In the genomic region with DNA sequence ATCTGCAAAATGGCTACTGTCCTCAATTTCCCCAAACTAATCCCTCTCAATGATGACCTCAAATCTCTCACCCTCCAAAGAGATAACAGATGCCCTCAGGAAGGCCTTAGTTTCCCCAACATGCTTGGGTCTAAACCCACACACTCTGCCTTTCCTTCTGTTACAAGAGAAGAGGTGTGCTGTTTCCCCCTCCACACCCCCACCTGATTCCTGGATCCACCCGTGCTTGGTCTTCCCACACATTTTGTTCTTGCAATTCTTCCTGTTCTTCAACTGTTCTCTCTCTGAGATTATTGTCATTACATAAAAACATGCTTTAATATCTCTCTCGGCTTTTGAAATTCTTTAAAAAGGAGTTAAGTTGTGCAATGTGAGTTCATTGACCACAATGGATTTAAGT, we compare ENCODE assay signal across 13 cellular contexts. TPM values are rescaled to one million over a fixed set of nuclear protein-coding genes. Genes with fewer than 3 reads are reported as not detected.
A peak's percentile ranks its signal among the peaks of the same experiment; 100 is the strongest.
DNase-seq lines count a peak whose midpoint lies in the region; ATAC-seq and TF ChIP-seq lines count a peak whose summit lies in the region.
"Had no signal": no experiment of that assay in that cellular context is flagged by ENCODE, and none has a peak within 500 bp of the region (broad histone marks: within the 10 kb centered on the region; RNA-seq: fewer than 3 reads in every experiment).

No MANE protein-coding gene starts in this region.

- H3K79me1 ChIP-seq in H9 (ENCODE audit: insufficient read depth, low read depth, low read length, poor library complexity, severe bottlenecking), result no peaks in the 10 kb centered on the region

- H2BK12ac ChIP-seq in H9 (ENCODE audit: insufficient read length, low read depth, low read length), result no peak overlapping the region

- no peaks in the 10 kb centered on the region for H3K36me3 ChIP-seq in CD4-positive, CD25-positive, alpha-beta regulatory T cell (ENCODE audit: control insufficient read depth, insufficient read depth, low read length)

- H3K36me3 Mint-ChIP-seq in CD4-positive, CD25-positive, alpha-beta regulatory T cell, result peaks cover 3% of the 10 kb centered on the region
- H3K36me3 Mint-ChIP-seq in H9 (ENCODE audit: insufficient read depth in 1 of 3, low read depth in 3 of 3), result no peaks in the 10 kb centered on the region; a peak in 1 of 7 replicates
- H3K36me3 Mint-ChIP-seq in activated CD8-positive, alpha-beta T cell treated with anti-CD3 and anti-CD28 coated beads, Interleukin-2, amount 10 ng/mL, durations not matched to agents 7 days and 5 days (ENCODE audit: low read depth), result peaks cover 18% of the 10 kb centered on the region
- no peaks in the 10 kb centered on the region for H3K36me3 Mint-ChIP-seq in natural killer cell treated with Interleukin-12 subunit alpha and Interleukin-12 subunit beta and Interleukin-15 and Interleukin-18, amount 100 ng/mL, for 72 hours

- no CpG with 5 or more reads among the region's 2 CpGs for WGBS in H9 (ENCODE audit: extremely low coverage, insufficient read length, low lambda C conversion rate)

- H3K4me3 ChIP-seq in CD4-positive, CD25-positive, alpha-beta regulatory T cell (ENCODE audit: low read depth, low read length), result no peak overlapping the region

- no peak overlapping the region for H2BK15ac ChIP-seq in H9 (ENCODE audit: low read depth, low read length)

- no peak overlapping the region for H3K4ac ChIP-seq in H9 (ENCODE audit: low read depth, low read length)

- H3K4me2 ChIP-seq in H9 (ENCODE audit: insufficient read depth, insufficient read length, low read length), result no peak overlapping the region

- DNase-seq in CD4-positive, CD25-positive, alpha-beta regulatory T cell, result no peak
- DNase-seq in H9 (no peak), KBM-7 (no peak), medulla oblongata (ENCODE audit: extremely low spot score) (no peak), Ammon's horn (ENCODE audit: low spot score) (no peak), GM10248 (ENCODE audit: extremely low spot score) (no peak)
- DNase-seq in activated CD8-positive, alpha-beta T cell treated with anti-CD3 and anti-CD28 coated beads, Interleukin-2, amount 10 ng/mL, durations not matched to agents 7 days and 5 days, result no peak
- no peak for DNase-seq in natural killer cell treated with Interleukin-12 subunit alpha and Interleukin-12 subunit beta and Interleukin-15 and Interleukin-18, amount 100 ng/mL, for 72 hours (ENCODE audit: low spot score)
- DNase-seq: activated CD4-positive, CD25-positive, alpha-beta regulatory T cell treated with anti-CD3 and anti-CD28 coated beads, Interleukin-2, amount 50 U/mL, for 72 hours; DMS53; left ventricle myocardium inferior; NCI-H345; stimulated activated CD4-positive, alpha-beta T cell treated with anti-CD3 and anti-CD28 coated beads, Interleukin-2, amount 100 ng/mL, for 48 hours had no signal

- H3K4me1 ChIP-seq in CD4-positive, CD25-positive, alpha-beta regulatory T cell (ENCODE audit: control insufficient read depth, insufficient read depth, low read length, poor library complexity, severe bottlenecking), result peaks cover 6% of the 10 kb centered on the region
- H3K4me1 ChIP-seq in H9 (ENCODE audit: insufficient read depth, low read length), result peaks cover 4% of the 10 kb centered on the region; the same call in 1 of the 2 replicates

- ATAC-seq in CD4-positive, CD25-positive, alpha-beta regulatory T cell (ENCODE audit: low read depth in 2 of 2), result no peak
- ATAC-seq in activated CD8-positive, alpha-beta T cell treated with anti-CD3 and anti-CD28 coated beads, Interleukin-2, amount 10 ng/mL, durations not matched to agents 7 days and 5 days, result no peak
- no peak for ATAC-seq in natural killer cell treated with Interleukin-12 subunit alpha and Interleukin-12 subunit beta and Interleukin-15 and Interleukin-18, amount 100 ng/mL, for 72 hours

- no peak overlapping the region for H3K18ac ChIP-seq in H9 (ENCODE audit: insufficient read length, low read depth, low read length)

- no peaks in the 10 kb centered on the region for H3K79me2 ChIP-seq in H9 (ENCODE audit: insufficient read depth, low read length)

- H3K27ac ChIP-seq in CD4-positive, CD25-positive, alpha-beta regulatory T cell (ENCODE audit: insufficient read depth, low read length, poor library complexity, severe bottlenecking), result no peak overlapping the region
- no peak overlapping the region for H3K27ac ChIP-seq in H9 (ENCODE audit: insufficient read length, low read depth, low read length)

- no peak for TF ChIP-seq CTCF in H9 (conservative IDR thresholded peaks at IDR 0.05)
- no peak for TF ChIP-seq CTCF in GM10248 (IDR thresholded peaks at IDR 0.05; ENCODE audit: control extremely low read depth, extremely low read depth, low read depth, missing control alignments)

- H4K5ac ChIP-seq in H9 (ENCODE audit: insufficient read length, low read depth, low read length), result no peak overlapping the region

- no peaks in the 10 kb centered on the region for H3K23me2 ChIP-seq in H9 (ENCODE audit: insufficient read length, low read depth, low read length, poor library complexity, severe bottlenecking)

- H2AFZ ChIP-seq in H9 (ENCODE audit: low read length), result no peak overlapping the region

- no peak overlapping the region for H3K14ac ChIP-seq in H9 (ENCODE audit: insufficient read depth, low read length)

- no peak overlapping the region for H3K23ac ChIP-seq in H9 (ENCODE audit: insufficient read length, low read depth, low read length)

- in situ Hi-C loops in KBM-7 (cut with MboI; ENCODE audit: low pct_unique_long_range_greater_than_20kb, low sequenced_read_pairs), result no loop called here

- H3T11ph ChIP-seq in H9 (ENCODE audit: low read length), result no peak overlapping the region

- H4K8ac ChIP-seq in H9 (replicated peaks; ENCODE audit: insufficient read length, low read depth, low read length), result no peak overlapping the region

- H3K4me1 Mint-ChIP-seq in CD4-positive, CD25-positive, alpha-beta regulatory T cell, result peaks cover 7 to 31% (median 24%) of the 10 kb centered on the region in 4 donors
- H3K4me1 Mint-ChIP-seq in H9, result peaks cover 20 to 22% of the 10 kb centered on the region in 2 experiments
- H3K4me1 Mint-ChIP-seq in activated CD8-positive, alpha-beta T cell treated with anti-CD3 and anti-CD28 coated beads, Interleukin-2, amount 10 ng/mL, durations not matched to agents 7 days and 5 days (ENCODE audit: low read depth), result peaks cover 46% of the 10 kb centered on the region
- H3K4me1 Mint-ChIP-seq in natural killer cell treated with Interleukin-12 subunit alpha and Interleukin-12 subunit beta and Interleukin-15 and Interleukin-18, amount 100 ng/mL, for 72 hours (ENCODE audit: low read depth in 2 of 2), result peaks cover 18 to 20% of the 10 kb centered on the region in 2 donors

- no peaks in the 10 kb centered on the region for H3K9me3 ChIP-seq in CD4-positive, CD25-positive, alpha-beta regulatory T cell (ENCODE audit: control insufficient read depth in 2 of 2, low read length in 2 of 2)
- no peaks in the 10 kb centered on the region for H3K9me3 ChIP-seq in H9 (ENCODE audit: control insufficient read depth, low read depth, low read length)
- H3K9me3 ChIP-seq: left ventricle myocardium inferior had no signal

- no peak overlapping the region for H3K56ac ChIP-seq in H9 (ENCODE audit: insufficient read length, low read depth, low read length)

- H3K9me3 Mint-ChIP-seq in CD4-positive, CD25-positive, alpha-beta regulatory T cell, result no peaks in the 10 kb centered on the region
- H3K9me3 Mint-ChIP-seq in H9, result peaks cover 0 to 3% of the 10 kb centered on the region in 2 experiments; a peak in 1 of 5 replicates
- no peaks in the 10 kb centered on the region for H3K9me3 Mint-ChIP-seq in activated CD8-positive, alpha-beta T cell treated with anti-CD3 and anti-CD28 coated beads, Interleukin-2, amount 10 ng/mL, durations not matched to agents 7 days and 5 days (ENCODE audit: insufficient read depth)
- H3K9me3 Mint-ChIP-seq in natural killer cell treated with Interleukin-12 subunit alpha and Interleukin-12 subunit beta and Interleukin-15 and Interleukin-18, amount 100 ng/mL, for 72 hours, result no peaks in the 10 kb centered on the region

- H4K91ac ChIP-seq in H9 (ENCODE audit: insufficient read length, low read depth, low read length), result no peak overlapping the region

- H3K27ac Mint-ChIP-seq in CD4-positive, CD25-positive, alpha-beta regulatory T cell, result peak overlapping the region in 2 of 3 donors; percentile 11 to 83
- no peak overlapping the region for H3K27ac Mint-ChIP-seq in H9
- H3K27ac Mint-ChIP-seq in activated CD8-positive, alpha-beta T cell treated with anti-CD3 and anti-CD28 coated beads, Interleukin-2, amount 10 ng/mL, durations not matched to agents 7 days and 5 days, result no peak overlapping the region
- H3K27ac Mint-ChIP-seq in natural killer cell treated with Interleukin-12 subunit alpha and Interleukin-12 subunit beta and Interleukin-15 and Interleukin-18, amount 100 ng/mL, for 72 hours, result peak overlapping the region; percentile 33 to 57

- peaks cover 17% of the 10 kb centered on the region for H3K27me3 Mint-ChIP-seq in CD4-positive, CD25-positive, alpha-beta regulatory T cell
- H3K27me3 Mint-ChIP-seq in H9 (ENCODE audit: low read depth), result peaks cover 31% of the 10 kb centered on the region
- H3K27me3 Mint-ChIP-seq in activated CD8-positive, alpha-beta T cell treated with anti-CD3 and anti-CD28 coated beads, Interleukin-2, amount 10 ng/mL, durations not matched to agents 7 days and 5 days (ENCODE audit: low read depth), result peaks cover 6% of the 10 kb centered on the region
- no peaks in the 10 kb centered on the region for H3K27me3 Mint-ChIP-seq in natural killer cell treated with Interleukin-12 subunit alpha and Interleukin-12 subunit beta and Interleukin-15 and Interleukin-18, amount 100 ng/mL, for 72 hours

- H2BK5ac ChIP-seq in H9 (ENCODE audit: insufficient read length, low read length), result no peak overlapping the region

- H2AK5ac ChIP-seq in H9 (ENCODE audit: insufficient read length, low read length), result no peak overlapping the region

- H2BK120ac ChIP-seq in H9 (ENCODE audit: low read depth, low read length, poor library complexity, severe bottlenecking), result no peak overlapping the region

- H2BK20ac ChIP-seq in H9 (ENCODE audit: low read depth, low read length, poor library complexity, severe bottlenecking), result no peak overlapping the region

- peak overlapping the region; percentile 57 to 88 (median 74) for H3K4me3 Mint-ChIP-seq in CD4-positive, CD25-positive, alpha-beta regulatory T cell
- peak overlapping the region; percentile 51 to 65; a peak in 4 of 5 replicates for H3K4me3 Mint-ChIP-seq in H9
- peak overlapping the region; percentile 9 for H3K4me3 Mint-ChIP-seq in activated CD8-positive, alpha-beta T cell treated with anti-CD3 and anti-CD28 coated beads, Interleukin-2, amount 10 ng/mL, durations not matched to agents 7 days and 5 days
- peak overlapping the region; percentile 58 for H3K4me3 Mint-ChIP-seq in natural killer cell treated with Interleukin-12 subunit alpha and Interleukin-12 subunit beta and Interleukin-15 and Interleukin-18, amount 100 ng/mL, for 72 hours

- POLR2A ChIA-PET in activated CD8-positive, alpha-beta T cell treated with anti-CD3 and anti-CD28 coated beads, Interleukin-2, amount 10 ng/mL, durations not matched to agents 7 days and 5 days (lab: Charles Lee), result interaction anchor here (1.0 kb wide), 1 partner anchor 15 kb away, joined by 4 read pairs; no protein-coding TSS in a partner anchor
- POLR2A ChIA-PET in GM10248 (lab: Yijun Ruan, JAX), result no interaction called here

- H3K27me3 ChIP-seq in CD4-positive, CD25-positive, alpha-beta regulatory T cell (ENCODE audit: control insufficient read depth, insufficient read depth, low read length), result no peaks in the 10 kb centered on the region
- H3K27me3 ChIP-seq in H9 (ENCODE audit: insufficient read depth, low read length), result peaks cover under 1% of the 10 kb centered on the region; the same call in 1 of the 2 replicates

- H4K20me1 ChIP-seq in H9 (ENCODE audit: control insufficient read depth, insufficient read depth, insufficient read length), result no peaks in the 10 kb centered on the region

- CTCF ChIA-PET in activated CD8-positive, alpha-beta T cell treated with anti-CD3 and anti-CD28 coated beads, Interleukin-2, amount 10 ng/mL, durations not matched to agents 7 days and 5 days (lab: Charles Lee), result interaction anchor here (0.9 kb wide), 1 partner anchor 10 kb away, joined by 3 read pairs; no protein-coding TSS in a partner anchor
- CTCF ChIA-PET in GM10248 (lab: Yijun Ruan, JAX), result no interaction called here

- no peak overlapping the region for H3K9ac ChIP-seq in H9 (ENCODE audit: extremely low read depth, insufficient read length, low read length)

RNA-seq across cellular contexts. Expression of gene CBR3, which starts 5.7 kb away (rescaled TPM):
- total RNA-seq in CD4-positive, CD25-positive, alpha-beta regulatory T cell, result 1.8 TPM
- 10 to 100 TPM in 3 of 4 donors, 1 to 10 TPM in 1; 4.7 to 13.2 (median 10.8) TPM for polyA plus RNA-seq in CD4-positive, CD25-positive, alpha-beta regulatory T cell
- 1.9 and 2.4 TPM in 2 replicates for total RNA-seq in H9 (2021)
- total RNA-seq in activated CD8-positive, alpha-beta T cell treated with anti-CD3 and anti-CD28 coated beads, Interleukin-2, amount 10 ng/mL, durations not matched to agents 7 days and 5 days, result 10 to 100 TPM; 29.6 to 32.3 TPM
- 1 to 10 TPM; 4.5 to 6.5 TPM for total RNA-seq in natural killer cell treated with Interleukin-12 subunit alpha and Interleukin-12 subunit beta and Interleukin-15 and Interleukin-18, amount 100 ng/mL, for 72 hours

RNA-seq across cellular contexts. Expression of gene DOP1B, which starts 27.4 kb away (rescaled TPM):
- 34.6 TPM for total RNA-seq in CD4-positive, CD25-positive, alpha-beta regulatory T cell
- 1 to 10 TPM; 3.5 to 9.1 (median 6.3) TPM for polyA plus RNA-seq in CD4-positive, CD25-positive, alpha-beta regulatory T cell
- 8.7 and 10.0 TPM in 2 replicates for total RNA-seq in H9 (2021)
- total RNA-seq in activated CD8-positive, alpha-beta T cell treated with anti-CD3 and anti-CD28 coated beads, Interleukin-2, amount 10 ng/mL, durations not matched to agents 7 days and 5 days, result 10 to 100 TPM; 30.3 to 30.9 TPM
- 10 to 100 TPM in 1 of 2 donors, 1 to 10 TPM in 1; 8.9 to 16.3 TPM for total RNA-seq in natural killer cell treated with Interleukin-12 subunit alpha and Interleukin-12 subunit beta and Interleukin-15 and Interleukin-18, amount 100 ng/mL, for 72 hours

RNA-seq across cellular contexts. Expression of gene CBR1, which starts 59.4 kb away (rescaled TPM):
- total RNA-seq in CD4-positive, CD25-positive, alpha-beta regulatory T cell, result 9.8 TPM
- polyA plus RNA-seq in CD4-positive, CD25-positive, alpha-beta regulatory T cell, result 10 to 100 TPM; 58.3 to 72.0 (median 62.1) TPM
- 5.7 and 7.1 TPM in 2 replicates for total RNA-seq in H9 (2021)
- 10 to 100 TPM; 54.1 to 62.3 TPM for total RNA-seq in activated CD8-positive, alpha-beta T cell treated with anti-CD3 and anti-CD28 coated beads, Interleukin-2, amount 10 ng/mL, durations not matched to agents 7 days and 5 days
- 10 to 100 TPM; 34.2 to 43.3 TPM for total RNA-seq in natural killer cell treated with Interleukin-12 subunit alpha and Interleukin-12 subunit beta and Interleukin-15 and Interleukin-18, amount 100 ng/mL, for 72 hours

Comparison
In these comparisons a context has a peak if more than half of its experiments do, and no peak if none do; other contexts are left out.
1. H3K27ac Mint-ChIP-seq: peak in CD4-positive, CD25-positive, alpha-beta regulatory T cell (2 of 3) and natural killer cell treated with Interleukin-12 subunit alpha and Interleukin-12 subunit beta and Interleukin-15 and Interleukin-18, amount 100 ng/mL, for 72 hours (2 of 2); none in H9 (0 of 3) and activated CD8-positive, alpha-beta T cell treated with anti-CD3 and anti-CD28 coated beads, Interleukin-2, amount 10 ng/mL, durations not matched to agents 7 days and 5 days (single experiment).
2. H3K4me3 Mint-ChIP-seq: peak in every context shown above with its lines; median percentile 74 in CD4-positive, CD25-positive, alpha-beta regulatory T cell; 58 in H9; 58 in natural killer cell treated with Interleukin-12 subunit alpha and Interleukin-12 subunit beta and Interleukin-15 and Interleukin-18, amount 100 ng/mL, for 72 hours; 9 in activated CD8-positive, alpha-beta T cell treated with anti-CD3 and anti-CD28 coated beads, Interleukin-2, amount 10 ng/mL, durations not matched to agents 7 days and 5 days.